Comparison of ENCODE assay signal across 14 cellular contexts in the genomic region with DNA sequence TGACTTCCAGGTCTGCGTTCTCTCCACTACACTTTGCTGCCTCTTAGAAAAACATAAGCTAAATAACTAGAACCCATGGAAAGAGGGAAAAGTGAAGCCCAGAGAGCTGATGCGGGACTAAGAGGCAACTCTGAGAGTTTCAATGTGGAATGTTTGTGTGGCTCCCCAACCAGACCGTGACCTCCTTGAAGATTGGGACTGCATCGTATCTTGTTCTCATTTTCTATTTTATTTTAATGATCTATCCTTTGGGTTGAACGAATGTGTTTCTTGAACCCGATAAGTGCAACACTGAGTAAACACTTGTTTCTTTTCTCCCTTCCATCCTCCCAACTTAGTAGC.
A peak's percentile ranks its signal among the peaks of the same experiment; 100 is the strongest.
DNase-seq lines count a peak whose midpoint lies in the region; ATAC-seq and TF ChIP-seq lines count a peak whose summit lies in the region.
"Had no signal": no experiment of that assay in that cellular context is flagged by ENCODE, and none has a peak within 500 bp of the region (broad histone marks: within the 10 kb centered on the region; RNA-seq: fewer than 3 reads in every experiment).

No MANE protein-coding gene starts in this region.

- H3K9ac ChIP-seq in rectal smooth muscle tissue (ENCODE audit: low read length): no peak overlapping the region

- H3K36me3 ChIP-seq in ACC112 (ENCODE audit: insufficient read depth, low read length): no peaks in the 10 kb centered on the region
- H3K36me3 ChIP-seq in SJSA1: no peaks in the 10 kb centered on the region
- H3K36me3 ChIP-seq in rectal smooth muscle tissue (ENCODE audit: control insufficient read depth, insufficient read depth, low read length): no peaks in the 10 kb centered on the region
- H3K36me3 ChIP-seq in mucosa of descending colon (ENCODE audit: low read depth): no peaks in the 10 kb centered on the region
- H3K36me3 ChIP-seq: ovary had no signal

- DNase-seq in SJSA1 (ENCODE audit: low read depth in 1 of 2, low spot score in 2 of 2): no peak
- DNase-seq in epithelial cell of prostate (ENCODE audit: low read depth, low spot score): no peak
- DNase-seq in stimulated activated CD4-positive, alpha-beta T cell treated with anti-CD3 and anti-CD28 coated beads, Interleukin-1b, Interleukin-23, amount 100 ng/mL, for 48 hours: no peak
- no peak for DNase-seq in mucosa of descending colon
- DNase-seq: activated CD4-positive, alpha-beta T cell treated with anti-CD3 and anti-CD28 coated beads for 36 hours; activated naive CD4-positive, alpha-beta T cell treated with anti-CD3 and anti-CD28 coated beads, Interleukin-2, amount 50 U/mL, for 16 hours; COR-L47; midbrain; NCI-H2029 treated with DMSO at 0.1 percent for 48 hours; ovary had no signal

- H3K9me3 ChIP-seq in SJSA1 (replicated peaks) (no peaks in the 10 kb centered on the region), mucosa of descending colon (no peaks in the 10 kb centered on the region)
- H3K9me3 ChIP-seq: ovary had no signal

- peaks cover 40% of the 10 kb centered on the region for H3K79me2 ChIP-seq in ACC112 (ENCODE audit: control insufficient read depth, insufficient read depth, low read length, unreplicated experiment)

- intact Hi-C loops in mucosa of descending colon (cut with DNase I, micrococcal nuclease): no loop called here

- H3K4me3 ChIP-seq in ACC112 (ENCODE audit: low read depth, low read length): no peak overlapping the region; the same call in 1 of the 2 replicates
- H3K4me3 ChIP-seq in SJSA1: no peak overlapping the region
- H3K4me3 ChIP-seq in rectal smooth muscle tissue (ENCODE audit: low read length): no peak overlapping the region
- no peak overlapping the region for H3K4me3 ChIP-seq in mucosa of descending colon
- H3K4me3 ChIP-seq: ovary had no signal

- no peak overlapping the region for H2AFZ ChIP-seq in ACC112 (ENCODE audit: low read length, unreplicated experiment)

- TF ChIP-seq CTCF in mucosa of descending colon (IDR thresholded peaks at IDR 0.05): no peak

- H3K27ac ChIP-seq in ACC112 (ENCODE audit: low read depth, low read length) (peak overlapping the region; percentile 91), SJSA1 (peak overlapping the region; percentile 80), epithelial cell of prostate (peak overlapping the region; percentile 64), rectal smooth muscle tissue (ENCODE audit: low read depth, low read length) (peak overlapping the region; percentile 73)
- H3K27ac ChIP-seq: ovary had no signal

- ATAC-seq in GM21447 (IDR thresholded peaks at IDR 0.05; ENCODE audit: unreplicated experiment): no peak
- ATAC-seq in HG02763 (IDR thresholded peaks at IDR 0.05; ENCODE audit: unreplicated experiment): no peak
- ATAC-seq in mucosa of descending colon: no peak
- ATAC-seq: activated CD4-positive, alpha-beta T cell treated with anti-CD3 and anti-CD28 coated beads for 36 hours had no signal

- peaks cover 40% of the 10 kb centered on the region for H3K4me1 ChIP-seq in ACC112 (ENCODE audit: control insufficient read depth, insufficient read depth, low read length, unreplicated experiment)
- H3K4me1 ChIP-seq in SJSA1 (replicated peaks): peaks cover 34% of the 10 kb centered on the region
- peaks cover 11% of the 10 kb centered on the region for H3K4me1 ChIP-seq in rectal smooth muscle tissue (ENCODE audit: control insufficient read depth, insufficient read depth, low read length)
- no peaks in the 10 kb centered on the region for H3K4me1 ChIP-seq in mucosa of descending colon (ENCODE audit: low read depth)

- H3K27me3 ChIP-seq in ACC112 (ENCODE audit: insufficient read depth, low read length) (no peaks in the 10 kb centered on the region), SJSA1 (replicated peaks) (no peaks in the 10 kb centered on the region), rectal smooth muscle tissue (ENCODE audit: control insufficient read depth, insufficient read depth, low read length) (no peaks in the 10 kb centered on the region)
- H3K27me3 ChIP-seq: ovary had no signal
